Comparison of ENCODE assay signal across 25 cellular contexts in the genomic region with DNA sequence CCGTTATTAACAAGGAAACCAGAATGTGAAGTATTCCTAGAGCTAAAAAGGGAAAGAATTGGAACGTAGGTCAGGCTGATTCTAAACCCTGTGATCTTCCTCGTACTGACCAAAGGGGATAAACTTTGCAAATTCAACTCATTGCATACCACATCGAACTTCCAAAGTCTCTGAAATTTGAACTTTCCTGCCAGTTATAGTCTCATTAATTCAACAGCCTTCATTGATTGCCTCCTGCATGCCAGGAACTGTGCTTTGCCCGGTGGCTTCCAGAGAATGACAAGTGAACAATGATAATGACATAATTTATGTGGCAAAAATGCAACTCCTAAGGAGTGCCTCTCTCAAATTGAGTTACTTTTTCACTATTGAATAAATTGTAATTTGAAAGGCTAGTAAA.
"Had no signal": no experiment of that assay in that cellular context is flagged by ENCODE, and none has a peak within 500 bp of the region (broad histone marks: within the 10 kb centered on the region; RNA-seq: fewer than 3 reads in every experiment).

No MANE protein-coding gene starts in this region.

- H3K4me3 ChIP-seq: esophagus muscularis mucosa, gastrocnemius medialis had no signal

- H3K27me3 ChIP-seq: esophagus muscularis mucosa, foreskin keratinocyte, gastrocnemius medialis had no signal

- DNase-seq: activated B cell treated with CpG ODN at 0.5 μM for 24 hours; activated CD8-positive, alpha-beta memory T cell treated with anti-CD3 and anti-CD28 coated beads for 24 hours; activated CD8-positive, alpha-beta T cell treated with anti-CD3 and anti-CD28 coated beads for 36 hours; activated effector memory CD4-positive, alpha-beta T cell treated with Interleukin-2 at 50 U/mL for 16 hours; activated gamma-delta T cell treated with Interleukin-2 at 50 U/mL for 16 hours; activated naive CD4-positive, alpha-beta T cell treated with anti-CD3 and anti-CD28 coated beads, Interleukin-2, amount 50 U/mL, for 16 hours; activated naive CD4-positive, alpha-beta T cell treated with Interleukin-2 at 50 U/mL for 16 hours; activated T-cell treated with anti-CD3 and anti-CD28 coated beads, Interleukin-2, amount 50 U/mL, for 4 hours; amniotic stem cell; anterior cingulate cortex; caudate nucleus; cortex of kidney; dermis blood vessel endothelial cell; effector CD4-positive, alpha-beta T cell; effector memory CD8-positive, alpha-beta T cell; foreskin keratinocyte; gastrocnemius medialis; glutamatergic neuron; T-helper 1 cell; T-helper 17 cell; T1000 had no signal

- H3K4me1 ChIP-seq: esophagus muscularis mucosa, foreskin keratinocyte, gastrocnemius medialis had no signal

- H3K9me3 ChIP-seq: gastrocnemius medialis had no signal

- H3K27ac ChIP-seq: esophagus muscularis mucosa, foreskin keratinocyte, gastrocnemius medialis, WERI-Rb-1 had no signal

- H3K36me3 ChIP-seq: esophagus muscularis mucosa, gastrocnemius medialis, WERI-Rb-1 had no signal

- ATAC-seq: activated CD4-positive, CD25-positive, alpha-beta regulatory T cell treated with anti-CD3 and anti-CD28 coated beads, Interleukin-2, amount 50 U/mL, for 24 hours; activated CD8-positive, alpha-beta T cell treated with anti-CD3 and anti-CD28 coated beads for 36 hours; activated T-cell treated with anti-CD3 and anti-CD28 coated beads, Interleukin-2, amount 50 U/mL, for 4 hours; activated T-helper 17 cell treated with anti-CD3 and anti-CD28 coated beads, Interleukin-2, amount 50 U/mL, for 72 hours; effector memory CD8-positive, alpha-beta T cell; gastrocnemius medialis; T-helper 17 cell had no signal
